Comparison of ENCODE assay signal across 14 cellular contexts in the genomic region with DNA sequence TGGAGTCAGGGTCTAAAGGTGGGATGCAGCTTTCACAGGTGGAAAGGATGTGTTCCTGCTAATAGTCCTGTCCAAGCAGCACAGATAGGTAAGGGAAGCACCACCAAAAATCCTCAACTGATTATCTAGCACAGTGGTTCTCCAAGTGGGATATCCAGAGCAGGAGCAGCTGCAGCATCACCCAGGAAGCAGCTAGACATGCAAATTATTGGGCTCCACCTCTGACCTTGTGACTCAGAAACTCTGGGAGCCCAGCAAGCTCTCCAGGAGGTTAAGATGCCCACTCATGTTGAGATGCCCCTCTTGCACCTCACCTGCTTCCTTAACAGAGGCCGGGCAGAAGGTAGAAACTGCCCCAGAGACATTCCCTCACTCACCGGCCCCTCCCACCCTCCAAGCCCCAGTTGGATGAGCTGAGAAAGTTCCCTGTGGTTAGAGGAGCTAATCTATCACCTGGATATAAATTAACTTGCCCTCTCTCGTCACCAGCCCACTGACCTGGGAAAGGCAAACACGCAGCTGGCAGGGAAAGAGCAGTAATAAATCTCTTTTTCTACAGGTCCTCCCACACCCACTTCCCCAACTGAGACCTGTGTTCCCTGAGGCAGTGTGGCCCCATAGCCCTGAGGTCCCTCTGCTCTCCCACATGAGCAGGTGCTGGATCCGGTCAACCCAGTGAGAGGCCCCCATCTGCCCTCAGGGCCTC. TPM values are rescaled to one million over a fixed set of nuclear protein-coding genes. Genes with fewer than 3 reads are reported as not detected.
DNase-seq lines count a peak whose midpoint lies in the region; ATAC-seq, FAIRE-seq and TF ChIP-seq lines count a peak whose summit lies in the region.
"Had no signal": no experiment of that assay in that cellular context is flagged by ENCODE, and none has a peak within 500 bp of the region (broad histone marks: within the 10 kb centered on the region; RNA-seq: fewer than 3 reads in every experiment).

No MANE protein-coding gene starts in this region.

- H3K4me1 Mint-ChIP-seq in nephron = peaks cover 78% of the 10 kb centered on the region
- H3K4me1 Mint-ChIP-seq: activated CD4-positive, alpha-beta memory T cell treated with anti-CD3 and anti-CD28 coated beads, Interleukin-2, amount 10 ng/mL, durations not matched to agents 7 days and 5 days had no signal

- peak overlapping the region; percentile 85 to 98 (median 94) for H3K27ac Mint-ChIP-seq in nephron
- H3K27ac Mint-ChIP-seq: activated CD4-positive, alpha-beta memory T cell treated with anti-CD3 and anti-CD28 coated beads, Interleukin-2, amount 10 ng/mL, durations not matched to agents 7 days and 5 days; T-helper 17 cell had no signal

- H3K36me3 Mint-ChIP-seq in nephron (ENCODE audit: low read depth) = no peaks in the 10 kb centered on the region

- no peak for TF ChIP-seq POLR2A in GM12891 (IDR thresholded peaks at IDR 0.05; ENCODE audit: low read depth, low read length)

- ATAC-seq in GM21360 (IDR thresholded peaks at IDR 0.05; ENCODE audit: unreplicated experiment) = no peak
- no peak for ATAC-seq in HG02970 (IDR thresholded peaks at IDR 0.05; ENCODE audit: low FRiP score, unreplicated experiment)
- ATAC-seq: esophagus mucosa, T-helper 17 cell had no signal

- no peaks in the 10 kb centered on the region for H3K9me3 Mint-ChIP-seq in nephron
- H3K9me3 Mint-ChIP-seq: activated CD4-positive, alpha-beta memory T cell treated with anti-CD3 and anti-CD28 coated beads, Interleukin-2, amount 10 ng/mL, durations not matched to agents 7 days and 5 days had no signal

- no peak for TF ChIP-seq CTCF in nephron (IDR thresholded peaks at IDR 0.05; ENCODE audit: unreplicated experiment in 3 of 3)

- H3K4me3 Mint-ChIP-seq in nephron = peak overlapping the region in 2 of 3 experiments; percentile 3 to 32
- H3K4me3 Mint-ChIP-seq: activated CD4-positive, alpha-beta memory T cell treated with anti-CD3 and anti-CD28 coated beads, Interleukin-2, amount 10 ng/mL, durations not matched to agents 7 days and 5 days; T-helper 17 cell had no signal

- peak; percentile 83 for DNase-seq in COLO668 (lab: John Stamatoyannopoulos, UW; ENCODE audit: unreplicated experiment)
- DNase-seq in HuH-7.5 (ENCODE audit: low spot score) = peak; percentile 68
- DNase-seq in GM12891 (ENCODE audit: insufficient read length, low spot score) = no peak
- no peak for DNase-seq in midbrain (lab: John Stamatoyannopoulos, UW)
- DNase-seq: activated CD4-positive, alpha-beta memory T cell treated with anti-CD3 and anti-CD28 coated beads, Interleukin-2, amount 10 ng/mL, durations not matched to agents 7 days and 5 days; activated gamma-delta T cell treated with Interleukin-2 at 50 U/mL for 16 hours; NCI-H1048; T-helper 17 cell had no signal

- peaks cover 10% of the 10 kb centered on the region for H3K27me3 Mint-ChIP-seq in nephron (ENCODE audit: low read depth)
- H3K27me3 Mint-ChIP-seq: activated CD4-positive, alpha-beta memory T cell treated with anti-CD3 and anti-CD28 coated beads, Interleukin-2, amount 10 ng/mL, durations not matched to agents 7 days and 5 days had no signal

- peak overlapping the region; percentile 31 for H3K27ac ChIP-seq in cingulate gyrus (ENCODE audit: low read depth, low read length)
- H3K27ac ChIP-seq: cardiac muscle cell had no signal

- FAIRE-seq in GM12891 (lab: Jason Lieb, UNC) = no peak

TF ChIP-seq in GM12891, 5 proteins besides CTCF, POLR2A, EP300 and RAD21:
- TF ChIP-seq TAF1 (IDR thresholded peaks at IDR 0.05; ENCODE audit: low read depth, low read length) (no peak), SPI1 (IDR thresholded peaks at IDR 0.05; ENCODE audit: low read depth, low read length) (no peak), POU2F2 (IDR thresholded peaks at IDR 0.05; ENCODE audit: low read depth, low read length) (no peak), POLR2AphosphoS5 (IDR thresholded peaks at IDR 0.05; ENCODE audit: low read depth, low read length) (no peak), PAX5 (IDR thresholded peaks at IDR 0.05; ENCODE audit: insufficient read depth, low read length, severe bottlenecking) (no peak)

RNA-seq across cellular contexts. Expression of gene ADCY5, which starts 39.3 kb away (rescaled TPM):
- polyA plus RNA-seq in GM12891 (2012; ENCODE audit: low read depth, missing spikeins) = 0.03 TPM

Comparison
In these comparisons a context has a peak if more than half of its experiments do, and no peak if none do; other contexts are left out.
1. DNase-seq: peak in COLO668 (single experiment) and HuH-7.5 (single experiment); none in GM12891 (single experiment) and midbrain (single experiment).